ENCODE assay signal across 1 cellular context in the genomic region with DNA sequence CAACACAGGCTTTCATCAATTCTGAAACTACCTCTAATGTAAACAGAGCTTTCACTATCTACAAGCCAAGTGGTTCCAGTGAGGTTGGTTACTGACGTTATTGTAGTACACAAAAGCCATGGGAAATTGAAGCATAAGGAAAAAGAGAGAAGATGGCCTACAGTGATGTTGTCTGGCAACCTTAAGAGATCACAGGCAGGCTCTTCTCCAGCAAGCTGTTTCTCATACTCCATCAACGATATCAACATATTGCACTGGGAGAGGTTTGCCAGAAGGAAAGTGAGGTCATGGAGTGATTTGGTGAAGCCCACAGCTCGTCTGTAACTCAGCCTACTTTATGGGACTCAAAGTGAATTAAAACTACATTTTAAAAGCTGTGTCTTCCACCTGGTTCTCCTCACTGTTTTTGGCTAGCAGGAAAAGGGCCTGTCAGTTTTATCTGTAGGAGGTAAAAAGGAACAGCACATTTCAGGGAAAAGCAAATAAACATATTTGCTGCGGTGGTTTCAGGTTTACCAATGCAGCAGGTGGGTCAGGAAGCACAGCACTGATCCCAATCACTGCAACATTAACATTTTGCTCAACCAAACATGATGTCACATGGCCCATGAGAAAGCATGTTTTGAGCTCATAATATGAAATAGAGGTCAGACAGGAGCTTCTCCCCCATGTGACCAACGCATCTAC.
TF ChIP-seq lines count a peak whose summit lies in the region.

No MANE protein-coding gene starts in this region.

TF ChIP-seq in SK-N-SH treated with all-trans-retinoic acid at 6 μM for 48 hours, 23 proteins besides CTCF, POLR2A, EP300 and RAD21 (continued from another document):
- peak; percentile 83; the same call in 1 of the 2 replicates for TF ChIP-seq SNAI2 (CRISPR knock-in tag; IDR thresholded peaks at IDR 0.05)
- no peak for TF ChIP-seq ZNF70 (CRISPR knock-in tag; IDR thresholded peaks at IDR 0.05)
- TF ChIP-seq CSDC2 (CRISPR knock-in tag; IDR thresholded peaks at IDR 0.05) = no peak
- TF ChIP-seq, protein P1, sequence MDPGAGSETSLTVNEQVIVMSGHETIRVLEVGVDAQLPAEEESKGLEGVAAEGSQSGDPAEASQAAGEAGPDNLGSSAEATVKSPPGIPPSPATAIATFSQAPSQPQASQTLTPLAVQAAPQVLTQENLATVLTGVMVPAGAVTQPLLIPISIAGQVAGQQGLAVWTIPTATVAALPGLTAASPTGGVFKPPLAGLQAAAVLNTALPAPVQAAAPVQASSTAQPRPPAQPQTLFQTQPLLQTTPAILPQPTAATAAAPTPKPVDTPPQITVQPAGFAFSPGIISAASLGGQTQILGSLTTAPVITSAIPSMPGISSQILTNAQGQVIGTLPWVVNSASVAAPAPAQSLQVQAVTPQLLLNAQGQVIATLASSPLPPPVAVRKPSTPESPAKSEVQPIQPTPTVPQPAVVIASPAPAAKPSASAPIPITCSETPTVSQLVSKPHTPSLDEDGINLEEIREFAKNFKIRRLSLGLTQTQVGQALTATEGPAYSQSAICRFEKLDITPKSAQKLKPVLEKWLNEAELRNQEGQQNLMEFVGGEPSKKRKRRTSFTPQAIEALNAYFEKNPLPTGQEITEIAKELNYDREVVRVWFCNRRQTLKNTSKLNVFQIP (CRISPR knock-in tag; IDR thresholded peaks at IDR 0.05; ENCODE audit: borderline replicate concordance, low read depth) = no peak
- TF ChIP-seq PPARA (CRISPR knock-in tag; IDR thresholded peaks at IDR 0.05; ENCODE audit: borderline replicate concordance) = no peak; the same call in 1 of the 2 replicates
- no peak; the same call in 1 of the 2 replicates for TF ChIP-seq ZNF565 (CRISPR knock-in tag; conservative IDR thresholded peaks at IDR 0.05; ENCODE audit: low read depth)
- no peak for TF ChIP-seq ZFP3 (CRISPR knock-in tag; IDR thresholded peaks at IDR 0.05)
- peak; percentile 81 for TF ChIP-seq TCF4 (CRISPR knock-in tag; IDR thresholded peaks at IDR 0.05; ENCODE audit: borderline replicate concordance)
- TF ChIP-seq ESRRG (CRISPR knock-in tag; IDR thresholded peaks at IDR 0.05) = no peak
- no peak for TF ChIP-seq ZC3H10 (CRISPR knock-in tag; IDR thresholded peaks at IDR 0.05)
